Comparison of ENCODE assay signal across 8 cellular contexts in the genomic region with DNA sequence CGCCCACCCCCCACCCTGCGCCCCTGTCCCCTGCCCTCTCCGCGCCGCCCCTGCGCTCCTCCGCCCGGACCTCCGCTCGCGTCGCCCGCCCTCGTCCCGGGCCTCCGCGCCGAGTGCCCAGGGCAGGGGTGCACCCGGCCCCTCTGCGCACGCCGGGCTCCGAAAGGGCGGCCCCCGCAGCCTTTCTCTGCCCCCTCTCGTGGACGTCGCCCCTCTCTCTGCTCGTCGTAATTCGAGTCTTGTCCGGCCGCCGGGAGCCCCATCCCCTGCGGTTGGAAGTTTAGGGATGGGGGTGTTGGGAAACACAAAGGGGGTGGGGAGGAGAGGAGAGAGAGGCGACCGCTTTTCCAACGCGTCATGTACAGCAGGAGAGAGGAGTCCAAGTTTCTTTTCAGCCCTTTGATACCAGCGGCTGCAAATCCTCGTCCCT. TPM values are rescaled to one million over a fixed set of nuclear protein-coding genes. Genes with fewer than 3 reads are reported as not detected.
DNase-seq lines count a peak whose midpoint lies in the region; ATAC-seq and TF ChIP-seq lines count a peak whose summit lies in the region.

No MANE protein-coding gene starts in this region.

- H3K9me3 Mint-ChIP-seq in Caco-2 (ENCODE audit: unreplicated experiment) = peaks cover 14% of the 10 kb centered on the region

- H3K27ac ChIP-seq in HUES48 (ENCODE audit: low read depth, low read length) = peak overlapping the region; percentile 89

- BruUV-seq in Caco-2 (replicated peaks; lab: Mats Ljungman, UMichigan) = no TSS peak

- no peak for TF ChIP-seq CTCF in Caco-2 (IDR thresholded peaks at IDR 0.05; ENCODE audit: insufficient read depth in 1 of 2, low read depth in 1 of 2, low read length in 1 of 2, severe bottlenecking in 1 of 2, unreplicated experiment in 1 of 2)

- ATAC-seq in GM19372 (IDR thresholded peaks at IDR 0.05; ENCODE audit: low read depth, unreplicated experiment) = peak; percentile 21

- H3K9me3 ChIP-seq in Caco-2 (peaks cover 2% of the 10 kb centered on the region; the same call in 1 of the 2 replicates), HUES48 (ENCODE audit: control insufficient read depth, insufficient read depth, low read length) (peaks cover 3% of the 10 kb centered on the region; the same call in 1 of the 2 replicates)

- H3K4me3 ChIP-seq in Caco-2 (ENCODE audit: low read depth, low read length) = peak overlapping the region; percentile 93
- peak overlapping the region; percentile 85 for H3K4me3 ChIP-seq in HUES48 (ENCODE audit: low read depth, low read length)

- H3K4me1 Mint-ChIP-seq in Caco-2 (ENCODE audit: low read depth, unreplicated experiment) = peaks cover 17% of the 10 kb centered on the region

- peak overlapping the region; percentile 52 for H3K9ac ChIP-seq in HUES48 (ENCODE audit: low read depth, low read length)

- peak overlapping the region; percentile 93 for H3K4me3 Mint-ChIP-seq in Caco-2 (ENCODE audit: unreplicated experiment)

- POLR2A ChIA-PET in Caco-2 (lab: Charles Lee) = no interaction called here

- no peaks in the 10 kb centered on the region for H3K36me3 Mint-ChIP-seq in Caco-2 (ENCODE audit: insufficient read depth, unreplicated experiment)

- DNase-seq in Caco-2 (no peak), germinal center (ENCODE audit: low spot score) (peak; percentile 42), occipital lobe (lab: John Stamatoyannopoulos, UW) (peak; percentile 37), DMS79 (lab: John Stamatoyannopoulos, UW) (no peak), NCI-H2029 (lab: John Stamatoyannopoulos, UW) (no peak)
- DNase-seq in activated T-cell treated with anti-CD3 and anti-CD28 coated beads, Interleukin-2, amount 50 U/mL, for 48 hours = peak; percentile 52 to 57

- no peaks in the 10 kb centered on the region for H3K27me3 Mint-ChIP-seq in Caco-2 (ENCODE audit: insufficient read depth, unreplicated experiment)

- H3K4me1 ChIP-seq in Caco-2 = peaks cover 6% of the 10 kb centered on the region; the same call in 1 of the 2 replicates
- H3K4me1 ChIP-seq in HUES48 (ENCODE audit: control insufficient read depth, insufficient read depth, low read length) = peaks cover 20% of the 10 kb centered on the region

- peak overlapping the region; percentile 70 for H3K27ac Mint-ChIP-seq in Caco-2 (ENCODE audit: unreplicated experiment)

- H3K27me3 ChIP-seq in Caco-2 (replicated peaks; ENCODE audit: control insufficient read depth, insufficient read depth, low read length) = no peaks in the 10 kb centered on the region
- H3K27me3 ChIP-seq in HUES48 (ENCODE audit: control insufficient read depth, insufficient read depth, low read length) = peaks cover 14% of the 10 kb centered on the region

- CTCF ChIA-PET in Caco-2 (lab: Charles Lee) = interaction anchor here (0.6 kb wide), 1 partner anchor 143 kb away, joined by 5 read pairs; no protein-coding TSS in a partner anchor

- H3K36me3 ChIP-seq in Caco-2 (ENCODE audit: control insufficient read depth, insufficient read depth, low read length) (no peaks in the 10 kb centered on the region), HUES48 (ENCODE audit: control insufficient read depth, insufficient read depth, low read length) (no peaks in the 10 kb centered on the region)

- intact Hi-C loops in Caco-2 (cut with micrococcal nuclease; ENCODE audit: unreplicated experiment) = loop anchor here (2.0 to 5.0 kb wide), 4 partner anchors 75 to 201 kb away; no protein-coding TSS in a partner anchor

RNA-seq across cellular contexts. Expression of a gene that starts 0.4 kb away (rescaled TPM):
- total RNA-seq in Caco-2 (2022) (54.3 and 62.2 TPM in 2 replicates), occipital lobe (32.8 TPM)

Comparison
In these comparisons a context has a peak if more than half of its experiments do, and no peak if none do; other contexts are left out.
1. DNase-seq: peak in activated T-cell treated with anti-CD3 and anti-CD28 coated beads, Interleukin-2, amount 50 U/mL, for 48 hours (2 of 2), germinal center (single experiment) and occipital lobe (single experiment); none in Caco-2 (0 of 2), DMS79 (single experiment) and NCI-H2029 (single experiment).